ENCODE assay signal across 8 cellular contexts in the genomic region with DNA sequence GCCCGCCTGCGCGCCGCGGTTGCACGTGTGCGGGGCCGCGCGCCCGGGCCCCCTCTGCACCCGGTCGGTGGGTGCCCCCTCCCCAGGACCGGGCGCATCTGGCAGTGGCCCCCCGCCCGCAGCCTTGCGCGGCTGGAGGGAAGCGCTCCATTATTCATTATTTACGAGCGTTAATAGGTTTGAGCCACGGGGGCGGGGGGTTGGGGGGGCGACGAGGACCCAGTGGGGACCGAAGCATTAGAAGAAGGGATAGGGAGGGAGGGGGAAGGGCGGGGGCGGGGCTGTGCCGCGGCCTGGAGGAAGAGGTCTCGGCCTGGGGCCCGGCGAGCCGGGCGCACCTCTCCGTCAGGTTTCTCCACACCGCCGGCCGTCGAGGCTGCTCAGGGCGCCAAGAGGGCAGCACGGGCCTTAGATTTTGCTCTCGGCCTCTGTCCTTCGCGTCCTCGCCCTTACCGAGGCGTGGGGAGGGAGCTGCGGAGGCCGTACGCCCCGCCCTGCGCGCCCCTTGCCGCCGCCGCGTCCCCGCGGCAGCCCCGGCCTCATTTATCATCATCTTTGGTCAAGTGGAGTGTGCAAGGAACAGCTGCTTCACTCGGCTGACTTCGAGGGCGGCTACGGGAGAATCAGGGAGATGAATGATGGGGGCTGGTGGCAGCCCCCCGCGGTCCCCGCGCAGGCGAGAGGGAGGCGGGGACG. TPM values are rescaled to one million over a fixed set of nuclear protein-coding genes. Genes with fewer than 3 reads are reported as not detected.
DNase-seq lines count a peak whose midpoint lies in the region; FAIRE-seq and TF ChIP-seq lines count a peak whose summit lies in the region.

No MANE protein-coding gene starts in this region.

- DNase-seq in activated CD4-positive, alpha-beta T cell treated with anti-CD3 and anti-CD28 coated beads, Interleukin-2, amount 50 U/mL, for 48 hours, result peak; percentile 17 to 20
- DNase-seq in activated CD4-positive, alpha-beta T cell treated with anti-CD3 and anti-CD28 coated beads, Interleukin-2, amount 50 U/mL, for 4 hours, result no peak
- DNase-seq in NCI-H1930 (lab: John Stamatoyannopoulos, UW) (peak; percentile 24 to 25), breast epithelium (ENCODE audit: low spot score in 2 of 2) (no peak), frontal cortex (ENCODE audit: low spot score in 2 of 2) (no peak), RCC 7860 (ENCODE audit: low spot score) (no peak)

- TF ChIP-seq RAD21 in liver (IDR thresholded peaks at IDR 0.05), result no peak

- TF ChIP-seq CTCF in breast epithelium (IDR thresholded peaks at IDR 0.05), result no peak
- TF ChIP-seq CTCF in liver (IDR thresholded peaks at IDR 0.05; ENCODE audit: low read depth, low read length, missing input control), result no peak

- no peaks in the 10 kb centered on the region for H3K27me3 ChIP-seq in breast epithelium
- H3K27me3 ChIP-seq in liver (ENCODE audit: control insufficient read depth in 4 of 4, insufficient read depth in 4 of 4, low read length in 3 of 4), result no peaks in the 10 kb centered on the region
- no peaks in the 10 kb centered on the region for H3K27me3 ChIP-seq in thymus (ENCODE audit: control insufficient read depth, insufficient read depth)

- no peak for TF ChIP-seq POLR2A in breast epithelium (IDR thresholded peaks at IDR 0.05)

- 1% methylated on average over 72 of the region's 73 CpGs for WGBS in liver
- under 1% methylated on average over 72 of the region's 73 CpGs for WGBS in thymus

- FAIRE-seq in frontal cortex (lab: Jason Lieb, UNC) (no peak), RCC 7860 (lab: Jason Lieb, UNC) (no peak)

- H3K36me3 ChIP-seq in breast epithelium, result no peaks in the 10 kb centered on the region
- H3K36me3 ChIP-seq in liver (ENCODE audit: control insufficient read depth in 4 of 4, insufficient read depth in 3 of 4, low read depth in 1 of 4, low read length in 3 of 4), result no peaks in the 10 kb centered on the region
- peaks cover 5% of the 10 kb centered on the region for H3K36me3 ChIP-seq in thymus (ENCODE audit: control insufficient read depth, insufficient read depth)

- peak overlapping the region; percentile 61 to 90 for H3K27ac ChIP-seq in breast epithelium
- H3K27ac ChIP-seq in liver (ENCODE audit: low read depth in 1 of 2, low read length in 2 of 2), result peak overlapping the region; percentile 58 to 64
- H3K27ac ChIP-seq in thymus (ENCODE audit: low read depth), result no peak overlapping the region

- H3K4me3 ChIP-seq in breast epithelium (peak overlapping the region; percentile 47 to 83 (median 61)), liver (ENCODE audit: low read depth in 1 of 3, low read length in 3 of 3) (peak overlapping the region in 2 of 3 donors; percentile 57 to 61), thymus (ENCODE audit: low read length) (peak overlapping the region; percentile 62)

- intact Hi-C loops in breast epithelium (cut with DNase I; ENCODE audit: low total_unique reads), result no loop called here

- H3K4me1 ChIP-seq in breast epithelium (peaks cover 15 to 27% of the 10 kb centered on the region in 2 donors), liver (ENCODE audit: control insufficient read depth in 4 of 4, insufficient read depth in 4 of 4, low read length in 3 of 4) (peaks cover 26 to 49% (median 33%) of the 10 kb centered on the region in 4 donors), thymus (ENCODE audit: control insufficient read depth, insufficient read depth, low read length) (peaks cover 25% of the 10 kb centered on the region)

- peak overlapping the region in 1 of 2 donors; percentile 9 for H3K9ac ChIP-seq in liver (ENCODE audit: low read depth in 1 of 2, low read length in 2 of 2)

- no peaks in the 10 kb centered on the region for H3K9me3 ChIP-seq in breast epithelium
- no peaks in the 10 kb centered on the region for H3K9me3 ChIP-seq in liver (ENCODE audit: control insufficient read depth in 4 of 4, low read length in 3 of 4)
- no peaks in the 10 kb centered on the region for H3K9me3 ChIP-seq in thymus (ENCODE audit: control insufficient read depth)

TF ChIP-seq in liver, 16 proteins besides CTCF, POLR2A, EP300 and RAD21:
- TF ChIP-seq GABPA (IDR thresholded peaks at IDR 0.05 in 1 of 2, conservative IDR thresholded peaks at IDR 0.05 in 1 of 2) (no peak), YY1 (IDR thresholded peaks at IDR 0.05) (no peak), NR2F2 (IDR thresholded peaks at IDR 0.05) (no peak), JUND (IDR thresholded peaks at IDR 0.05) (no peak), FOXA1 (IDR thresholded peaks at IDR 0.05) (no peak), RXRA (IDR thresholded peaks at IDR 0.05) (no peak), FOXA2 (IDR thresholded peaks at IDR 0.05) (no peak), HNF4A (conservative IDR thresholded peaks at IDR 0.05) (no peak), TAF1 (conservative IDR thresholded peaks at IDR 0.05) (no peak), HNF4G (IDR thresholded peaks at IDR 0.05) (no peak), EGR1 (IDR thresholded peaks at IDR 0.05; ENCODE audit: low read depth in 2 of 2) (no peak), SP1 (IDR thresholded peaks at IDR 0.05) (no peak)
- TF ChIP-seq, protein P1, sequence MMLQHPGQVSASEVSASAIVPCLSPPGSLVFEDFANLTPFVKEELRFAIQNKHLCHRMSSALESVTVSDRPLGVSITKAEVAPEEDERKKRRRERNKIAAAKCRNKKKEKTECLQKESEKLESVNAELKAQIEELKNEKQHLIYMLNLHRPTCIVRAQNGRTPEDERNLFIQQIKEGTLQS (IDR thresholded peaks at IDR 0.05), result no peak
- TF ChIP-seq, protein P2, sequence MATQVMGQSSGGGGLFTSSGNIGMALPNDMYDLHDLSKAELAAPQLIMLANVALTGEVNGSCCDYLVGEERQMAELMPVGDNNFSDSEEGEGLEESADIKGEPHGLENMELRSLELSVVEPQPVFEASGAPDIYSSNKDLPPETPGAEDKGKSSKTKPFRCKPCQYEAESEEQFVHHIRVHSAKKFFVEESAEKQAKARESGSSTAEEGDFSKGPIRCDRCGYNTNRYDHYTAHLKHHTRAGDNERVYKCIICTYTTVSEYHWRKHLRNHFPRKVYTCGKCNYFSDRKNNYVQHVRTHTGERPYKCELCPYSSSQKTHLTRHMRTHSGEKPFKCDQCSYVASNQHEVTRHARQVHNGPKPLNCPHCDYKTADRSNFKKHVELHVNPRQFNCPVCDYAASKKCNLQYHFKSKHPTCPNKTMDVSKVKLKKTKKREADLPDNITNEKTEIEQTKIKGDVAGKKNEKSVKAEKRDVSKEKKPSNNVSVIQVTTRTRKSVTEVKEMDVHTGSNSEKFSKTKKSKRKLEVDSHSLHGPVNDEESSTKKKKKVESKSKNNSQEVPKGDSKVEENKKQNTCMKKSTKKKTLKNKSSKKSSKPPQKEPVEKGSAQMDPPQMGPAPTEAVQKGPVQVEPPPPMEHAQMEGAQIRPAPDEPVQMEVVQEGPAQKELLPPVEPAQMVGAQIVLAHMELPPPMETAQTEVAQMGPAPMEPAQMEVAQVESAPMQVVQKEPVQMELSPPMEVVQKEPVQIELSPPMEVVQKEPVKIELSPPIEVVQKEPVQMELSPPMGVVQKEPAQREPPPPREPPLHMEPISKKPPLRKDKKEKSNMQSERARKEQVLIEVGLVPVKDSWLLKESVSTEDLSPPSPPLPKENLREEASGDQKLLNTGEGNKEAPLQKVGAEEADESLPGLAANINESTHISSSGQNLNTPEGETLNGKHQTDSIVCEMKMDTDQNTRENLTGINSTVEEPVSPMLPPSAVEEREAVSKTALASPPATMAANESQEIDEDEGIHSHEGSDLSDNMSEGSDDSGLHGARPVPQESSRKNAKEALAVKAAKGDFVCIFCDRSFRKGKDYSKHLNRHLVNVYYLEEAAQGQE (IDR thresholded peaks at IDR 0.05), result no peak
- TF ChIP-seq, protein P3, sequence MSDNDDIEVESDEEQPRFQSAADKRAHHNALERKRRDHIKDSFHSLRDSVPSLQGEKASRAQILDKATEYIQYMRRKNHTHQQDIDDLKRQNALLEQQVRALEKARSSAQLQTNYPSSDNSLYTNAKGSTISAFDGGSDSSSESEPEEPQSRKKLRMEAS (IDR thresholded peaks at IDR 0.05), result no peak
- TF ChIP-seq, protein P4, sequence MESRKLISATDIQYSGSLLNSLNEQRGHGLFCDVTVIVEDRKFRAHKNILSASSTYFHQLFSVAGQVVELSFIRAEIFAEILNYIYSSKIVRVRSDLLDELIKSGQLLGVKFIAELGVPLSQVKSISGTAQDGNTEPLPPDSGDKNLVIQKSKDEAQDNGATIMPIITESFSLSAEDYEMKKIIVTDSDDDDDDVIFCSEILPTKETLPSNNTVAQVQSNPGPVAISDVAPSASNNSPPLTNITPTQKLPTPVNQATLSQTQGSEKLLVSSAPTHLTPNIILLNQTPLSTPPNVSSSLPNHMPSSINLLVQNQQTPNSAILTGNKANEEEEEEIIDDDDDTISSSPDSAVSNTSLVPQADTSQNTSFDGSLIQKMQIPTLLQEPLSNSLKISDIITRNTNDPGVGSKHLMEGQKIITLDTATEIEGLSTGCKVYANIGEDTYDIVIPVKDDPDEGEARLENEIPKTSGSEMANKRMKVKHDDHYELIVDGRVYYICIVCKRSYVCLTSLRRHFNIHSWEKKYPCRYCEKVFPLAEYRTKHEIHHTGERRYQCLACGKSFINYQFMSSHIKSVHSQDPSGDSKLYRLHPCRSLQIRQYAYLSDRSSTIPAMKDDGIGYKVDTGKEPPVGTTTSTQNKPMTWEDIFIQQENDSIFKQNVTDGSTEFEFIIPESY (IDR thresholded peaks at IDR 0.05), result no peak

RNA-seq across cellular contexts. Expression of a gene that starts 54.2 kb away (rescaled TPM):
- total RNA-seq in breast epithelium, result 100 to 1,000 TPM in 1 of 3 donors, 10 to 100 TPM in 2; 39.0 to 119 (median 81.3) TPM
- 100 to 1,000 TPM in 1 of 2 donors, 10 to 100 TPM in 1; 66.8 to 133 TPM for total RNA-seq in liver
- polyA plus RNA-seq in liver, result 100 to 1,000 TPM in 1 of 2 donors, 10 to 100 TPM in 1; 74.0 to 127 TPM
- 53.3 TPM for polyA plus RNA-seq in thymus
- total RNA-seq in frontal cortex, result 17.5 TPM

Comparison
In these comparisons a context has a peak if more than half of its experiments do, and no peak if none do; other contexts are left out.
1. DNase-seq: peak in activated CD4-positive, alpha-beta T cell treated with anti-CD3 and anti-CD28 coated beads, Interleukin-2, amount 50 U/mL, for 48 hours (2 of 2) and NCI-H1930 (2 of 2); none in activated CD4-positive, alpha-beta T cell treated with anti-CD3 and anti-CD28 coated beads, Interleukin-2, amount 50 U/mL, for 4 hours (0 of 2), breast epithelium (0 of 2), frontal cortex (0 of 2) and RCC 7860 (single experiment).
2. Peak in every context shown above with its lines, with median percentiles within 50 percentile points of each other: H3K4me3 ChIP-seq.